ENCODE assay signal across 8 cellular contexts in genomic region chr11:64844330-64845124, GRCh38. TPM values are rescaled to one million over a fixed set of nuclear protein-coding genes. Genes with fewer than 3 reads are reported as not detected.
DNase-seq lines count a peak whose midpoint lies in the region; ATAC-seq and TF ChIP-seq lines count a peak whose summit lies in the region.

Gene CDC42BPG, minus strand, starts transcription at chr11:64844653. Its CDS starts 84 bp downstream, at chr11:64844569.

- H3F3A ChIP-seq in PC-9 (ENCODE audit: insufficient read depth, low read depth): peaks cover 61% of the 10 kb centered on the region; the same call in 1 of the 2 replicates

- H3K4me2 ChIP-seq in DND-41 (ENCODE audit: insufficient read depth, low read length) (peak within 1 kb of the TSS; percentile 51), KMS-11 (peak within 1 kb of the TSS; percentile 42), PC-9 (peak within 1 kb of the TSS; percentile 82)

- H3K4me1 ChIP-seq in DND-41 (ENCODE audit: insufficient read depth, low read length) (peaks cover 17% of the 10 kb centered on the region), KMS-11 (ENCODE audit: low read depth, poor library complexity, severe bottlenecking) (peaks cover 28% of the 10 kb centered on the region), PC-9 (replicated peaks; ENCODE audit: insufficient read depth) (peaks cover 56% of the 10 kb centered on the region)

- no peaks in the 10 kb centered on the region for H3K36me3 ChIP-seq in DND-41 (ENCODE audit: insufficient read depth, low read length)
- no peaks in the 10 kb centered on the region for H3K36me3 ChIP-seq in KMS-11 (ENCODE audit: insufficient read depth)
- H3K36me3 ChIP-seq in PC-9 (ENCODE audit: low read depth): no peaks in the 10 kb centered on the region

- no peaks in the 10 kb centered on the region for H3K9me3 Mint-ChIP-seq in neural crest cell

- TF ChIP-seq CTCF in DND-41 (IDR thresholded peaks at IDR 0.05; ENCODE audit: borderline replicate concordance, extremely low read depth, low read length, poor library complexity, severe bottlenecking): peak; percentile 60
- peak; percentile 57 for TF ChIP-seq CTCF in KMS-11 (conservative IDR thresholded peaks at IDR 0.05; ENCODE audit: low read depth, low read length)
- TF ChIP-seq CTCF in PC-9 (conservative IDR thresholded peaks at IDR 0.05): peak; percentile 58; the same call in 1 of the 2 replicates
- TF ChIP-seq CTCF in fibroblast of the aortic adventitia (IDR thresholded peaks at IDR 0.05; ENCODE audit: insufficient read depth, low read length): peak; percentile 67
- peak; percentile 70 for TF ChIP-seq CTCF in neural crest cell (conservative IDR thresholded peaks at IDR 0.05)

- peak within 1 kb of the TSS in 1 of 2 experiments; percentile 38; a peak in 1 of 4 replicates for H3K4me3 ChIP-seq in DND-41 (ENCODE audit: low read depth in 1 of 2, low read length in 2 of 2)
- H3K4me3 ChIP-seq in KMS-11 (IDR thresholded peaks at IDR 0.05; ENCODE audit: insufficient read depth, low read depth, low read length): no peak within 1 kb of the TSS
- peak within 1 kb of the TSS; percentile 72 for H3K4me3 ChIP-seq in PC-9
- peak within 1 kb of the TSS; percentile 33 for H3K4me3 ChIP-seq in fibroblast of the aortic adventitia (ENCODE audit: low read depth, low read length)

- H3K9ac ChIP-seq in DND-41 (ENCODE audit: low read depth, low read length): no peak within 1 kb of the TSS; the same call in 1 of the 2 replicates
- H3K9ac ChIP-seq in KMS-11: no peak within 1 kb of the TSS; the same call in 1 of the 2 replicates

- H3K4me3 Mint-ChIP-seq in neural crest cell: peak within 1 kb of the TSS; percentile 74

- 0 out of 2 replicates have a peak, but pooled peaks cover 3% of the 10 kb centered on the region for H4K20me1 ChIP-seq in DND-41 (ENCODE audit: insufficient read depth, low read length)
- no peaks in the 10 kb centered on the region for H4K20me1 ChIP-seq in KMS-11 (ENCODE audit: insufficient read depth)
- no peaks in the 10 kb centered on the region for H4K20me1 ChIP-seq in PC-9 (ENCODE audit: insufficient read depth)

- H2AFZ ChIP-seq in DND-41 (ENCODE audit: low read depth, low read length) (no peak within 1 kb of the TSS; the same call in 1 of the 2 replicates), KMS-11 (ENCODE audit: low read depth) (peak within 1 kb of the TSS; percentile 52; the same call in 1 of the 2 replicates), PC-9 (peak within 1 kb of the TSS; percentile 87)

- no peaks in the 10 kb centered on the region for H3K36me3 Mint-ChIP-seq in neural crest cell (ENCODE audit: low read depth)

- H3K9me3 ChIP-seq in DND-41 (ENCODE audit: insufficient read depth, low read length, severe bottlenecking) (no peaks in the 10 kb centered on the region), PC-9 (ENCODE audit: insufficient read depth, low read depth) (no peaks in the 10 kb centered on the region)

- H3K27me3 ChIP-seq in DND-41 (ENCODE audit: insufficient read depth, low read length, poor library complexity) (peaks cover 12% of the 10 kb centered on the region), KMS-11 (ENCODE audit: insufficient read depth, low read depth) (no peaks in the 10 kb centered on the region), PC-9 (ENCODE audit: insufficient read depth, low read depth) (no peaks in the 10 kb centered on the region)

- ATAC-seq in DND-41 (ENCODE audit: insufficient read depth, low read depth) (peak; percentile 77), GM18909 (IDR thresholded peaks at IDR 0.05; ENCODE audit: poor library complexity, unreplicated experiment) (no peak), HG03139 (IDR thresholded peaks at IDR 0.05; ENCODE audit: unreplicated experiment) (no peak)

- intact Hi-C loops in PC-9 (cut with micrococcal nuclease; ENCODE audit: unreplicated experiment): loop anchor here (5.0 kb wide), 5 partner anchors 33 to 408 kb away; partner anchors contain the start of genes CAPN1, EHD1 and SNX15

- H3K4me1 Mint-ChIP-seq in neural crest cell: peaks cover 9% of the 10 kb centered on the region

- POLR2A ChIA-PET in PC-9 (lab: Charles Lee; ENCODE audit: unreplicated experiment): interaction anchor here (0.6 kb wide), 2 partner anchors 10 to 25 kb away, joined by 3 to 4 read pairs; no protein-coding TSS in a partner anchor

- H3K9me2 ChIP-seq in PC-9 (ENCODE audit: insufficient read depth): no peaks in the 10 kb centered on the region

- DNase-seq in DND-41: peak; percentile 68
- DNase-seq in PC-9: peak; percentile 73 to 94
- peak; percentile 52 for DNase-seq in activated T-helper 9 cell treated with anti-CD3 and anti-CD28 coated beads, Interleukin-2, amount 50 U/mL, for 16 hours (ENCODE audit: low read depth)
- peak; percentile 45 for DNase-seq in fibroblast of the aortic adventitia (ENCODE audit: low read depth)
- DNase-seq in neural crest cell (ENCODE audit: low read depth, low spot score): peak; percentile 58

- CTCF ChIA-PET in PC-9 (lab: Charles Lee): interaction anchor here (0.6 to 1.5 kb wide), 6 partner anchors 33 to 1200 kb away, joined by 3 to 5 read pairs (median 3); partner anchors contain the start of gene MAP4K2

- BruUV-seq in PC-9 (replicated peaks; lab: Mats Ljungman, UMichigan): no TSS peak

- no peak within 1 kb of the TSS for H3K27ac ChIP-seq in DND-41 (ENCODE audit: low read length)
- H3K27ac ChIP-seq in KMS-11: no peak within 1 kb of the TSS
- H3K27ac ChIP-seq in PC-9: peak within 1 kb of the TSS; percentile 79

- peaks cover 20% of the 10 kb centered on the region for H3K27me3 Mint-ChIP-seq in neural crest cell (ENCODE audit: low read depth)

- H3K79me2 ChIP-seq in DND-41 (ENCODE audit: insufficient read depth, low read length) (no peaks in the 10 kb centered on the region), KMS-11 (ENCODE audit: insufficient read depth, low read depth) (no peaks in the 10 kb centered on the region), PC-9 (ENCODE audit: low read depth) (peaks cover 10% of the 10 kb centered on the region)

- no peak within 1 kb of the TSS for H3K27ac Mint-ChIP-seq in neural crest cell (ENCODE audit: unreplicated experiment)

RNA-seq across cellular contexts. Expression of gene CDC42BPG, which starts in this region (rescaled TPM):
- total RNA-seq in PC-9 (2021): 31.3 and 33.8 TPM in 2 replicates
- 0.08 and 0.09 TPM in 2 replicates for total RNA-seq in fibroblast of the aortic adventitia (ENCODE audit: low replicate concordance)
- total RNA-seq in neural crest cell: 3.0 and 3.5 TPM in 2 replicates

Comparison
In these comparisons a context has a peak if more than half of its experiments do, and no peak if none do; other contexts are left out.
1. Peak in DNase-seq and H3K4me3 ChIP-seq in fibroblast of the aortic adventitia; RNA of the gene not detected or under 1 TPM.